In genomic region chr22:35257321-35258143, GRCh38 we compare ENCODE assay signal across 8 cellular contexts. TPM values are rescaled to one million over a fixed set of nuclear protein-coding genes. Genes with fewer than 3 reads are reported as not detected.
DNase-seq lines count a peak whose midpoint lies in the region; ATAC-seq and TF ChIP-seq lines count a peak whose summit lies in the region.

TSS of gene HMGXB4 (plus strand) at chr22:35257493. CDS start at chr22:35262391, 4,898 bp downstream.

- peaks cover 6% of the 10 kb centered on the region for H3K4me1 ChIP-seq in mammary epithelial cell (ENCODE audit: insufficient read depth, low read length)

- ATAC-seq in GM18861 (IDR thresholded peaks at IDR 0.05; ENCODE audit: unreplicated experiment) = peak; percentile 66
- peak; percentile 81 for ATAC-seq in HG03095 (IDR thresholded peaks at IDR 0.05; ENCODE audit: unreplicated experiment)

- POLR2A ChIA-PET in AG04449 (lab: Yijun Ruan, JAX) = interaction anchor here (0.5 kb wide), 1 partner anchor 103 kb away, joined by 3 read pairs; no protein-coding TSS in a partner anchor

- CTCF ChIA-PET in AG04449 (lab: Yijun Ruan, JAX) (interaction anchor here (1.5 to 3.8 kb wide), 3 partner anchors 12 to 27 kb away, joined by 4 to 16 read pairs (median 10); no protein-coding TSS in a partner anchor), mammary epithelial cell (lab: Charles Lee; ENCODE audit: low non-redundant PET) (no interaction called here)

- no peaks in the 10 kb centered on the region for H3K36me3 ChIP-seq in mammary epithelial cell (ENCODE audit: insufficient read depth, low read length)

- H3K4me2 ChIP-seq in mammary epithelial cell (ENCODE audit: insufficient read depth, low read depth, low read length) = peak within 1 kb of the TSS; percentile 97

- intact Hi-C loops in mammary epithelial cell (cut with micrococcal nuclease) = no loop called here

- DNase-seq in AG04449 (ENCODE audit: low read depth, low spot score) = peak; percentile 38
- peak; percentile 30 for DNase-seq in NCI-H2196 treated with DMSO at 0.1 percent for 48 hours (lab: John Stamatoyannopoulos, UW; ENCODE audit: unreplicated experiment)
- DNase-seq in mammary epithelial cell = peak; percentile 82
- DNase-seq in iPS-NIHi11 (ENCODE audit: low spot score) = peak; percentile 94

- H2AFZ ChIP-seq in mammary epithelial cell (ENCODE audit: low read depth, low read length) = peak within 1 kb of the TSS; percentile 99

- BruUV-seq in mammary epithelial cell (replicated peaks; lab: Mats Ljungman, UMichigan) = no TSS peak

- H3K27ac ChIP-seq in mammary epithelial cell (ENCODE audit: insufficient read depth, low read depth, low read length) (peak within 1 kb of the TSS; percentile 71), skin epidermis (peak within 1 kb of the TSS; percentile 93 to 100 (median 98))

- peaks cover 47% of the 10 kb centered on the region for H3K79me2 ChIP-seq in mammary epithelial cell (ENCODE audit: insufficient read depth, low read length)

- WGBS in mammary epithelial cell (ENCODE audit: low coverage, missing lambda C conversion rate) = under 1% methylated on average over 31 of the region's 84 CpGs

- dilution Hi-C loops in mammary epithelial cell (cut with HindIII; ENCODE audit: low sequenced_read_pairs) = no loop called here

- no peaks in the 10 kb centered on the region for H3K9me3 ChIP-seq in mammary epithelial cell (replicated peaks; ENCODE audit: insufficient read depth, low read length)

- no peaks in the 10 kb centered on the region for H4K20me1 ChIP-seq in mammary epithelial cell (ENCODE audit: insufficient read depth, low read length)

- in situ Hi-C loops in mammary epithelial cell (cut with MboI; ENCODE audit: low sequenced_read_pairs in 2 of 2) = no loop called here

- H3K27me3 ChIP-seq in mammary epithelial cell (ENCODE audit: insufficient read depth, low read length) = no peaks in the 10 kb centered on the region

- H3K4me3 ChIP-seq in AG04449 (ENCODE audit: low read depth, low read length) = peak within 1 kb of the TSS; percentile 72
- peak within 1 kb of the TSS; percentile 90 for H3K4me3 ChIP-seq in WI38 (ENCODE audit: low read depth, low read length)
- peak within 1 kb of the TSS; percentile 66 to 83 (median 74) for H3K4me3 ChIP-seq in mammary epithelial cell (replicated peaks in 1 of 3; ENCODE audit: insufficient read depth in 1 of 3, low read depth in 2 of 3, low read length in 3 of 3)
- H3K4me3 ChIP-seq in skin epidermis = peak within 1 kb of the TSS; percentile 72 to 96 (median 83)

- peak; percentile 5 for TF ChIP-seq CTCF in AG04449 (IDR thresholded peaks at IDR 0.05; ENCODE audit: insufficient read depth, low read length, missing control alignments)
- TF ChIP-seq CTCF in WI38 (IDR thresholded peaks at IDR 0.05; ENCODE audit: low read depth, low read length) = no peak
- no peak for TF ChIP-seq CTCF in mammary epithelial cell (conservative IDR thresholded peaks at IDR 0.05 in 1 of 2, IDR thresholded peaks at IDR 0.05 in 1 of 2; ENCODE audit: extremely low read depth in 1 of 2, insufficient read depth in 1 of 2, low read depth in 1 of 2, low read length in 2 of 2)

- H3K9ac ChIP-seq in mammary epithelial cell (ENCODE audit: insufficient read depth, low read length) = peak within 1 kb of the TSS; percentile 83

RNA-seq across cellular contexts. Expression of gene HMGXB4, which starts in this region (rescaled TPM):
- total RNA-seq in mammary epithelial cell = 10 to 100 TPM; 10.8 to 22.2 TPM
- polyA plus RNA-seq in mammary epithelial cell = 14.6 TPM
- 26.2 TPM for polyA minus RNA-seq in mammary epithelial cell

Comparison
In these comparisons a context has a peak if more than half of its experiments do, and no peak if none do; other contexts are left out.
1. Peak in every context shown above with its lines: DNase-seq, ATAC-seq, H3K4me3 ChIP-seq and H3K27ac ChIP-seq.
2. DNase-seq: peak in every context shown above with its lines; median percentile 94 in iPS-NIHi11; 82 in mammary epithelial cell; 38 in AG04449; 30 in NCI-H2196 treated with DMSO at 0.1 percent for 48 hours.